ENCODE assay signal across 1 cellular context in the genomic region with DNA sequence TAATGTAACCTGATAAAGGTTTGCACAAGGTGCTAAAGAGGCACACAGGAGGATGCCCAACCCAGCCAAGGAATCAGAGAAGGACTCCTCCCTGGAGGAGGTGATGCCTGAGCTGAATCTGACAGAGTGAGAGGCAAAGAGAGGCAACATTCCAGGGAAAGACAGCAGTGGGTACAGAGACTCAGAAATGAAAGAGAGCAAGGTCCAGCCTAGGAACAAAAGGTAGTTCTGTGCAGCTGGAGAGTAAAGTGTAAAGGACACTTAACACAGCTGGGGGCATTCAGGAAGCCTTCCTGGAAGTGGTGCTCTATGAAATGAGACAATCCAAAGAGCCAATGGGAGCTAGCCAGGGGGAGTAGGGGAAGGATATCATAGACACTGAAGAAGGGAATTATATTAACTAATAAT.
TF ChIP-seq lines count a peak whose summit lies in the region.

No MANE protein-coding gene starts in this region.

TF ChIP-seq in HepG2, 621 proteins besides CTCF, POLR2A, EP300 and RAD21 (continued from another document and continues in another):
- TF ChIP-seq, protein P1, sequence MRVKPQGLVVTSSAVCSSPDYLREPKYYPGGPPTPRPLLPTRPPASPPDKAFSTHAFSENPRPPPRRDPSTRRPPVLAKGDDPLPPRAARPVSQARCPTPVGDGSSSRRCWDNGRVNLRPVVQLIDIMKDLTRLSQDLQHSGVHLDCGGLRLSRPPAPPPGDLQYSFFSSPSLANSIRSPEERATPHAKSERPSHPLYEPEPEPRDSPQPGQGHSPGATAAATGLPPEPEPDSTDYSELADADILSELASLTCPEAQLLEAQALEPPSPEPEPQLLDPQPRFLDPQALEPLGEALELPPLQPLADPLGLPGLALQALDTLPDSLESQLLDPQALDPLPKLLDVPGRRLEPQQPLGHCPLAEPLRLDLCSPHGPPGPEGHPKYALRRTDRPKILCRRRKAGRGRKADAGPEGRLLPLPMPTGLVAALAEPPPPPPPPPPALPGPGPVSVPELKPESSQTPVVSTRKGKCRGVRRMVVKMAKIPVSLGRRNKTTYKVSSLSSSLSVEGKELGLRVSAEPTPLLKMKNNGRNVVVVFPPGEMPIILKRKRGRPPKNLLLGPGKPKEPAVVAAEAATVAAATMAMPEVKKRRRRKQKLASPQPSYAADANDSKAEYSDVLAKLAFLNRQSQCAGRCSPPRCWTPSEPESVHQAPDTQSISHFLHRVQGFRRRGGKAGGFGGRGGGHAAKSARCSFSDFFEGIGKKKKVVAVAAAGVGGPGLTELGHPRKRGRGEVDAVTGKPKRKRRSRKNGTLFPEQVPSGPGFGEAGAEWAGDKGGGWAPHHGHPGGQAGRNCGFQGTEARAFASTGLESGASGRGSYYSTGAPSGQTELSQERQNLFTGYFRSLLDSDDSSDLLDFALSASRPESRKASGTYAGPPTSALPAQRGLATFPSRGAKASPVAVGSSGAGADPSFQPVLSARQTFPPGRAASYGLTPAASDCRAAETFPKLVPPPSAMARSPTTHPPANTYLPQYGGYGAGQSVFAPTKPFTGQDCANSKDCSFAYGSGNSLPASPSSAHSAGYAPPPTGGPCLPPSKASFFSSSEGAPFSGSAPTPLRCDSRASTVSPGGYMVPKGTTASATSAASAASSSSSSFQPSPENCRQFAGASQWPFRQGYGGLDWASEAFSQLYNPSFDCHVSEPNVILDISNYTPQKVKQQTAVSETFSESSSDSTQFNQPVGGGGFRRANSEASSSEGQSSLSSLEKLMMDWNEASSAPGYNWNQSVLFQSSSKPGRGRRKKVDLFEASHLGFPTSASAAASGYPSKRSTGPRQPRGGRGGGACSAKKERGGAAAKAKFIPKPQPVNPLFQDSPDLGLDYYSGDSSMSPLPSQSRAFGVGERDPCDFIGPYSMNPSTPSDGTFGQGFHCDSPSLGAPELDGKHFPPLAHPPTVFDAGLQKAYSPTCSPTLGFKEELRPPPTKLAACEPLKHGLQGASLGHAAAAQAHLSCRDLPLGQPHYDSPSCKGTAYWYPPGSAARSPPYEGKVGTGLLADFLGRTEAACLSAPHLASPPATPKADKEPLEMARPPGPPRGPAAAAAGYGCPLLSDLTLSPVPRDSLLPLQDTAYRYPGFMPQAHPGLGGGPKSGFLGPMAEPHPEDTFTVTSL (CRISPR knock-in tag; IDR thresholded peaks at IDR 0.05; ENCODE audit: borderline replicate concordance) = no peak; the same call in 1 of the 2 replicates
- TF ChIP-seq ZNF674 (CRISPR knock-in tag; IDR thresholded peaks at IDR 0.05; ENCODE audit: low read depth) (no peak), ZNF234 (CRISPR knock-in tag; conservative IDR thresholded peaks at IDR 0.05) (no peak), ZMYM2 (CRISPR knock-in tag; IDR thresholded peaks at IDR 0.05) (0 out of 2 replicates have a peak, but pooled peaks have one; percentile 42), ZSCAN21 (CRISPR knock-in tag; IDR thresholded peaks at IDR 0.05; ENCODE audit: borderline replicate concordance) (no peak), SIX4 (CRISPR knock-in tag; IDR thresholded peaks at IDR 0.05) (no peak), NCOA5 (CRISPR knock-in tag; IDR thresholded peaks at IDR 0.05) (no peak), RORA (CRISPR knock-in tag; IDR thresholded peaks at IDR 0.05) (no peak), ZFP36 (IDR thresholded peaks at IDR 0.05; ENCODE audit: borderline replicate concordance, low read depth, low read length, partially characterized antibody) (peak; percentile 99), ISX (CRISPR knock-in tag; conservative IDR thresholded peaks at IDR 0.05) (no peak), ZNF296 (CRISPR knock-in tag; conservative IDR thresholded peaks at IDR 0.05) (no peak), CCDC6 (CRISPR knock-in tag; IDR thresholded peaks at IDR 0.05) (no peak), ZNF501 (CRISPR knock-in tag; IDR thresholded peaks at IDR 0.05) (0 out of 2 replicates have a peak, but pooled peaks have one; percentile 13), CEBPG (CRISPR knock-in tag; IDR thresholded peaks at IDR 0.05) (peak; percentile 60), JUN (CRISPR knock-in tag; IDR thresholded peaks at IDR 0.05) (no peak), XRCC5 (optimal IDR thresholded peaks at IDR 0.05; ENCODE audit: low read length) (peak; percentile 39), CCAR2 (optimal IDR thresholded peaks at IDR 0.05; ENCODE audit: low read depth, low read length) (peak; percentile 48), ZNF724P (CRISPR knock-in tag; IDR thresholded peaks at IDR 0.05; ENCODE audit: borderline replicate concordance) (no peak), POLR2G (IDR thresholded peaks at IDR 0.05; ENCODE audit: low read depth, low read length) (no peak), ZZZ3 (CRISPR knock-in tag; IDR thresholded peaks at IDR 0.05; ENCODE audit: borderline replicate concordance) (no peak), MED1 (CRISPR knock-in tag; IDR thresholded peaks at IDR 0.05) (peak; percentile 64; the same call in 1 of the 2 replicates), HNF4A (CRISPR knock-in tag; IDR thresholded peaks at IDR 0.05) (peak; percentile 98), TGIF2 (CRISPR knock-in tag; IDR thresholded peaks at IDR 0.05) (peak; percentile 80; the same call in 1 of the 2 replicates), SMYD3 (CRISPR knock-in tag; IDR thresholded peaks at IDR 0.05) (no peak), NFYC (CRISPR knock-in tag; IDR thresholded peaks at IDR 0.05) (no peak), ZNF205 (CRISPR knock-in tag; IDR thresholded peaks at IDR 0.05) (peak; percentile 76; the same call in 1 of the 2 replicates), ATF7 (IDR thresholded peaks at IDR 0.05) (no peak), ATF7 (CRISPR knock-in tag; IDR thresholded peaks at IDR 0.05) (no peak), SP2 (CRISPR knock-in tag; IDR thresholded peaks at IDR 0.05) (no peak), AKAP8 (CRISPR knock-in tag; IDR thresholded peaks at IDR 0.05) (0 out of 2 replicates have a peak, but pooled peaks have one; percentile 64), ZNF614 (CRISPR knock-in tag; IDR thresholded peaks at IDR 0.05; ENCODE audit: borderline replicate concordance) (0 out of 2 replicates have a peak, but pooled peaks have one; percentile 43), RFXANK (CRISPR knock-in tag; IDR thresholded peaks at IDR 0.05) (0 out of 2 replicates have a peak, but pooled peaks have one; percentile 22), KLF11 (CRISPR knock-in tag; IDR thresholded peaks at IDR 0.05) (no peak), ZNF564 (CRISPR knock-in tag; IDR thresholded peaks at IDR 0.05) (no peak), U2AF1 (optimal IDR thresholded peaks at IDR 0.05; ENCODE audit: low read depth, low read length) (no peak), ZNF644 (CRISPR knock-in tag; IDR thresholded peaks at IDR 0.05; ENCODE audit: low read depth) (0 out of 2 replicates have a peak, but pooled peaks have one; percentile 22), ARNTL (CRISPR knock-in tag; IDR thresholded peaks at IDR 0.05) (peak; percentile 58; the same call in 1 of the 2 replicates)
- TF ChIP-seq, protein P2, sequence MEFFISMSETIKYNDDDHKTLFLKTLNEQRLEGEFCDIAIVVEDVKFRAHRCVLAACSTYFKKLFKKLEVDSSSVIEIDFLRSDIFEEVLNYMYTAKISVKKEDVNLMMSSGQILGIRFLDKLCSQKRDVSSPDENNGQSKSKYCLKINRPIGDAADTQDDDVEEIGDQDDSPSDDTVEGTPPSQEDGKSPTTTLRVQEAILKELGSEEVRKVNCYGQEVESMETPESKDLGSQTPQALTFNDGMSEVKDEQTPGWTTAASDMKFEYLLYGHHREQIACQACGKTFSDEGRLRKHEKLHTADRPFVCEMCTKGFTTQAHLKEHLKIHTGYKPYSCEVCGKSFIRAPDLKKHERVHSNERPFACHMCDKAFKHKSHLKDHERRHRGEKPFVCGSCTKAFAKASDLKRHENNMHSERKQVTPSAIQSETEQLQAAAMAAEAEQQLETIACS (CRISPR knock-in tag; IDR thresholded peaks at IDR 0.05) = no peak
- TF ChIP-seq, protein P3, sequence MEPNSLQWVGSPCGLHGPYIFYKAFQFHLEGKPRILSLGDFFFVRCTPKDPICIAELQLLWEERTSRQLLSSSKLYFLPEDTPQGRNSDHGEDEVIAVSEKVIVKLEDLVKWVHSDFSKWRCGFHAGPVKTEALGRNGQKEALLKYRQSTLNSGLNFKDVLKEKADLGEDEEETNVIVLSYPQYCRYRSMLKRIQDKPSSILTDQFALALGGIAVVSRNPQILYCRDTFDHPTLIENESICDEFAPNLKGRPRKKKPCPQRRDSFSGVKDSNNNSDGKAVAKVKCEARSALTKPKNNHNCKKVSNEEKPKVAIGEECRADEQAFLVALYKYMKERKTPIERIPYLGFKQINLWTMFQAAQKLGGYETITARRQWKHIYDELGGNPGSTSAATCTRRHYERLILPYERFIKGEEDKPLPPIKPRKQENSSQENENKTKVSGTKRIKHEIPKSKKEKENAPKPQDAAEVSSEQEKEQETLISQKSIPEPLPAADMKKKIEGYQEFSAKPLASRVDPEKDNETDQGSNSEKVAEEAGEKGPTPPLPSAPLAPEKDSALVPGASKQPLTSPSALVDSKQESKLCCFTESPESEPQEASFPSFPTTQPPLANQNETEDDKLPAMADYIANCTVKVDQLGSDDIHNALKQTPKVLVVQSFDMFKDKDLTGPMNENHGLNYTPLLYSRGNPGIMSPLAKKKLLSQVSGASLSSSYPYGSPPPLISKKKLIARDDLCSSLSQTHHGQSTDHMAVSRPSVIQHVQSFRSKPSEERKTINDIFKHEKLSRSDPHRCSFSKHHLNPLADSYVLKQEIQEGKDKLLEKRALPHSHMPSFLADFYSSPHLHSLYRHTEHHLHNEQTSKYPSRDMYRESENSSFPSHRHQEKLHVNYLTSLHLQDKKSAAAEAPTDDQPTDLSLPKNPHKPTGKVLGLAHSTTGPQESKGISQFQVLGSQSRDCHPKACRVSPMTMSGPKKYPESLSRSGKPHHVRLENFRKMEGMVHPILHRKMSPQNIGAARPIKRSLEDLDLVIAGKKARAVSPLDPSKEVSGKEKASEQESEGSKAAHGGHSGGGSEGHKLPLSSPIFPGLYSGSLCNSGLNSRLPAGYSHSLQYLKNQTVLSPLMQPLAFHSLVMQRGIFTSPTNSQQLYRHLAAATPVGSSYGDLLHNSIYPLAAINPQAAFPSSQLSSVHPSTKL (CRISPR knock-in tag; IDR thresholded peaks at IDR 0.05) = peak; percentile 82
- TF ChIP-seq, protein P4, sequence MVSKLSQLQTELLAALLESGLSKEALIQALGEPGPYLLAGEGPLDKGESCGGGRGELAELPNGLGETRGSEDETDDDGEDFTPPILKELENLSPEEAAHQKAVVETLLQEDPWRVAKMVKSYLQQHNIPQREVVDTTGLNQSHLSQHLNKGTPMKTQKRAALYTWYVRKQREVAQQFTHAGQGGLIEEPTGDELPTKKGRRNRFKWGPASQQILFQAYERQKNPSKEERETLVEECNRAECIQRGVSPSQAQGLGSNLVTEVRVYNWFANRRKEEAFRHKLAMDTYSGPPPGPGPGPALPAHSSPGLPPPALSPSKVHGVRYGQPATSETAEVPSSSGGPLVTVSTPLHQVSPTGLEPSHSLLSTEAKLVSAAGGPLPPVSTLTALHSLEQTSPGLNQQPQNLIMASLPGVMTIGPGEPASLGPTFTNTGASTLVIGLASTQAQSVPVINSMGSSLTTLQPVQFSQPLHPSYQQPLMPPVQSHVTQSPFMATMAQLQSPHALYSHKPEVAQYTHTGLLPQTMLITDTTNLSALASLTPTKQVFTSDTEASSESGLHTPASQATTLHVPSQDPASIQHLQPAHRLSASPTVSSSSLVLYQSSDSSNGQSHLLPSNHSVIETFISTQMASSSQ (IDR thresholded peaks at IDR 0.05; ENCODE audit: low read depth) = no peak
- TF ChIP-seq, protein P4 (CRISPR knock-in tag; IDR thresholded peaks at IDR 0.05; ENCODE audit: borderline replicate concordance) = peak; percentile 51; the same call in 1 of the 2 replicates
- TF ChIP-seq, protein P5, sequence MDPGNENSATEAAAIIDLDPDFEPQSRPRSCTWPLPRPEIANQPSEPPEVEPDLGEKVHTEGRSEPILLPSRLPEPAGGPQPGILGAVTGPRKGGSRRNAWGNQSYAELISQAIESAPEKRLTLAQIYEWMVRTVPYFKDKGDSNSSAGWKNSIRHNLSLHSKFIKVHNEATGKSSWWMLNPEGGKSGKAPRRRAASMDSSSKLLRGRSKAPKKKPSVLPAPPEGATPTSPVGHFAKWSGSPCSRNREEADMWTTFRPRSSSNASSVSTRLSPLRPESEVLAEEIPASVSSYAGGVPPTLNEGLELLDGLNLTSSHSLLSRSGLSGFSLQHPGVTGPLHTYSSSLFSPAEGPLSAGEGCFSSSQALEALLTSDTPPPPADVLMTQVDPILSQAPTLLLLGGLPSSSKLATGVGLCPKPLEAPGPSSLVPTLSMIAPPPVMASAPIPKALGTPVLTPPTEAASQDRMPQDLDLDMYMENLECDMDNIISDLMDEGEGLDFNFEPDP (CRISPR knock-in tag; conservative IDR thresholded peaks at IDR 0.05) = no peak
- TF ChIP-seq, protein P6, sequence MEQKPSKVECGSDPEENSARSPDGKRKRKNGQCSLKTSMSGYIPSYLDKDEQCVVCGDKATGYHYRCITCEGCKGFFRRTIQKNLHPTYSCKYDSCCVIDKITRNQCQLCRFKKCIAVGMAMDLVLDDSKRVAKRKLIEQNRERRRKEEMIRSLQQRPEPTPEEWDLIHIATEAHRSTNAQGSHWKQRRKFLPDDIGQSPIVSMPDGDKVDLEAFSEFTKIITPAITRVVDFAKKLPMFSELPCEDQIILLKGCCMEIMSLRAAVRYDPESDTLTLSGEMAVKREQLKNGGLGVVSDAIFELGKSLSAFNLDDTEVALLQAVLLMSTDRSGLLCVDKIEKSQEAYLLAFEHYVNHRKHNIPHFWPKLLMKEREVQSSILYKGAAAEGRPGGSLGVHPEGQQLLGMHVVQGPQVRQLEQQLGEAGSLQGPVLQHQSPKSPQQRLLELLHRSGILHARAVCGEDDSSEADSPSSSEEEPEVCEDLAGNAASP (CRISPR knock-in tag; IDR thresholded peaks at IDR 0.05; ENCODE audit: borderline replicate concordance) = peak; percentile 65; the same call in 1 of the 2 replicates
- TF ChIP-seq, protein P7, sequence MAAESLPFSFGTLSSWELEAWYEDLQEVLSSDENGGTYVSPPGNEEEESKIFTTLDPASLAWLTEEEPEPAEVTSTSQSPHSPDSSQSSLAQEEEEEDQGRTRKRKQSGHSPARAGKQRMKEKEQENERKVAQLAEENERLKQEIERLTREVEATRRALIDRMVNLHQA (CRISPR knock-in tag; IDR thresholded peaks at IDR 0.05) = no peak
- TF ChIP-seq, protein P8, sequence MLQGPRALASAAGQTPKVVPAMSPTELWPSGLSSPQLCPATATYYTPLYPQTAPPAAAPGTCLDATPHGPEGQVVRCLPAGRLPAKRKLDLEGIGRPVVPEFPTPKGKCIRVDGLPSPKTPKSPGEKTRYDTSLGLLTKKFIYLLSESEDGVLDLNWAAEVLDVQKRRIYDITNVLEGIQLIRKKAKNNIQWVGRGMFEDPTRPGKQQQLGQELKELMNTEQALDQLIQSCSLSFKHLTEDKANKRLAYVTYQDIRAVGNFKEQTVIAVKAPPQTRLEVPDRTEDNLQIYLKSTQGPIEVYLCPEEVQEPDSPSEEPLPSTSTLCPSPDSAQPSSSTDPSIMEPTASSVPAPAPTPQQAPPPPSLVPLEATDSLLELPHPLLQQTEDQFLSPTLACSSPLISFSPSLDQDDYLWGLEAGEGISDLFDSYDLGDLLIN (CRISPR knock-in tag; IDR thresholded peaks at IDR 0.05; ENCODE audit: borderline replicate concordance) = no peak
